In the genomic region with DNA sequence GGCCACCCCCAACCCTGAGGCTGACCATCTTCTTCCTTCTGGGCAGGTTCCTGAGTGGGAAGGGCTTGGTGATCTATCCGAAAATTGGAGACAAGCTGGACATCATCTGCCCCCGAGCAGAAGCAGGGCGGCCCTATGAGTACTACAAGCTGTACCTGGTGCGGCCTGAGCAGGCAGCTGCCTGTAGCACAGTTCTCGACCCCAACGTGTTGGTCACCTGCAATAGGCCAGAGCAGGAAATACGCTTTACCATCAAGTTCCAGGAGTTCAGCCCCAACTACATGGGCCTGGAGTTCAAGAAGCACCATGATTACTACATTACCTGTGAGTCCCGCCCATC, we compare ENCODE assay signal across 19 cellular contexts.
"Had no signal": no experiment of that assay in that cellular context is flagged by ENCODE, and none has a peak within 500 bp of the region (broad histone marks: within the 10 kb centered on the region; RNA-seq: fewer than 3 reads in every experiment).

No MANE protein-coding gene starts in this region.

- DNase-seq: activated CD4-positive, alpha-beta T cell treated with anti-CD3 and anti-CD28 coated beads, Interleukin-2, amount 10 ng/mL, durations not matched to agents 7 days and 5 days; activated CD4-positive, CD25-positive, alpha-beta regulatory T cell treated with anti-CD3 and anti-CD28 coated beads, Interleukin-2, amount 50 U/mL, for 72 hours; activated CD8-positive, alpha-beta T cell treated with anti-CD3 and anti-CD28 coated beads for 36 hours; activated effector memory CD4-positive, alpha-beta T cell treated with anti-CD3 and anti-CD28 coated beads, Interleukin-2, amount 50 U/mL, for 16 hours; activated naive CD4-positive, alpha-beta T cell treated with anti-CD3 and anti-CD28 coated beads for 36 hours; activated naive CD8-positive, alpha-beta T cell treated with anti-CD3 and anti-CD28 coated beads for 36 hours; esophagus squamous epithelium; left ventricle myocardium inferior; pancreas; stimulated activated CD4-positive, alpha-beta T cell treated with anti-CD3 and anti-CD28 coated beads, Interleukin-2, amount 100 ng/mL, for 48 hours; stimulated activated naive CD8-positive, alpha-beta T cell treated with anti-CD3 and anti-CD28 coated beads, Interleukin-15, Interleukin-2, amounts not matched to agents 100 U/mL and 50 U/mL, for 24 hours; T-helper 2 cell; testis; trophoblast cell had no signal

- H3K4me1 ChIP-seq: adrenal gland, testis had no signal

- H3K27me3 ChIP-seq: adrenal gland, body of pancreas, cardiac muscle cell, esophagus squamous epithelium, pancreas, right atrium auricular region, testis had no signal

- ATAC-seq: activated CD8-positive, alpha-beta T cell treated with anti-CD3 and anti-CD28 coated beads for 36 hours; body of pancreas; mucosa of descending colon; pancreas; stimulated activated naive CD8-positive, alpha-beta T cell treated with anti-CD3 and anti-CD28 coated beads, Interleukin-15, Interleukin-2, amounts not matched to agents 100 U/mL and 50 U/mL, for 24 hours had no signal

- H3K27ac ChIP-seq: adrenal gland, body of pancreas, cardiac muscle cell, left ventricle myocardium inferior, pancreas, right atrium auricular region, testis had no signal
